Comparison of ENCODE assay signal across 8 cellular contexts in genomic region chr9:72362680-72363139, GRCh38. TPM values are rescaled to one million over a fixed set of nuclear protein-coding genes. Genes with fewer than 3 reads are reported as not detected.
A peak's percentile ranks its signal among the peaks of the same experiment; 100 is the strongest.
DNase-seq lines count a peak whose midpoint lies in the region; ATAC-seq and TF ChIP-seq lines count a peak whose summit lies in the region.

No MANE protein-coding gene starts in this region.

- TF ChIP-seq CTCF in astrocyte of the spinal cord (IDR thresholded peaks at IDR 0.05; ENCODE audit: low read depth, low read length) = no peak
- no peak for TF ChIP-seq CTCF in hepatocyte (IDR thresholded peaks at IDR 0.05; ENCODE audit: poor library complexity)

- WGBS in hepatocyte (ENCODE audit: low lambda C conversion rate, missing lambda C conversion rate) = 4% methylated on average over 2 of the region's 2 CpGs

- H3K9ac ChIP-seq in SK-N-MC (ENCODE audit: insufficient read length) (peak overlapping the region; percentile 94), rectal smooth muscle tissue (ENCODE audit: low read length) (peak overlapping the region; percentile 24)

- peaks cover 44% of the 10 kb centered on the region for H3K4me1 ChIP-seq in hepatocyte (ENCODE audit: insufficient read depth)
- H3K4me1 ChIP-seq in rectal smooth muscle tissue (ENCODE audit: control insufficient read depth, insufficient read depth, low read length) = peaks cover 29% of the 10 kb centered on the region

- H3K4me2 ChIP-seq in hepatocyte = peak overlapping the region; percentile 80

- peaks cover 71% of the 10 kb centered on the region for H3K79me2 ChIP-seq in hepatocyte

- peaks cover 60% of the 10 kb centered on the region for H3K36me3 ChIP-seq in SK-N-MC (ENCODE audit: insufficient read depth, low read length)
- H3K36me3 ChIP-seq in hepatocyte (replicated peaks; ENCODE audit: insufficient read depth, low read depth) = peaks cover 5% of the 10 kb centered on the region
- H3K36me3 ChIP-seq in rectal smooth muscle tissue (ENCODE audit: control insufficient read depth, insufficient read depth, low read length) = peaks cover 9% of the 10 kb centered on the region

- H3K27ac ChIP-seq in SK-N-MC (peak overlapping the region; percentile 43; the same call in 1 of the 2 replicates), hepatocyte (peak overlapping the region; percentile 100), rectal smooth muscle tissue (ENCODE audit: low read depth, low read length) (peak overlapping the region; percentile 100)

- H3K27me3 ChIP-seq in hepatocyte (no peaks in the 10 kb centered on the region), rectal smooth muscle tissue (ENCODE audit: control insufficient read depth, insufficient read depth, low read length) (no peaks in the 10 kb centered on the region)

- H3K4me3 ChIP-seq in SK-N-MC (peak overlapping the region; percentile 98), astrocyte of the spinal cord (ENCODE audit: low read depth, low read length) (peak overlapping the region; percentile 85), hepatocyte (peak overlapping the region; percentile 74), rectal smooth muscle tissue (ENCODE audit: low read length) (peak overlapping the region; percentile 94)

- H4K20me1 ChIP-seq in hepatocyte (ENCODE audit: insufficient read depth, poor library complexity, severe bottlenecking) = peaks cover 61% of the 10 kb centered on the region

- no peak overlapping the region for H2AFZ ChIP-seq in hepatocyte

- in situ Hi-C loops in astrocyte of the spinal cord (cut with HindIII; ENCODE audit: low sequenced_read_pairs) = loop anchor here (25.0 kb wide), 1 partner anchor 225 kb away; no protein-coding TSS in a partner anchor

- no peaks in the 10 kb centered on the region for H3K9me3 ChIP-seq in SK-N-MC (ENCODE audit: low read depth, low read length)
- H3K9me3 ChIP-seq in hepatocyte (ENCODE audit: low read depth) = no peaks in the 10 kb centered on the region

- no peaks in the 10 kb centered on the region for H3K9me2 ChIP-seq in hepatocyte (replicated peaks; ENCODE audit: insufficient read depth)

- peak; percentile 46 for DNase-seq in COR-L47 (lab: John Stamatoyannopoulos, UW)
- DNase-seq in SK-N-MC (ENCODE audit: low read depth, low spot score) = peak; percentile 20
- DNase-seq in astrocyte of the spinal cord (ENCODE audit: low read depth, low spot score) = peak; percentile 80
- peak; percentile 83 for DNase-seq in hepatocyte (ENCODE audit: low spot score)
- DNase-seq in NCI-H1930 (lab: John Stamatoyannopoulos, UW) = no peak

- ATAC-seq in GM19452 (IDR thresholded peaks at IDR 0.05; ENCODE audit: unreplicated experiment) (peak; percentile 25), HG03575 (IDR thresholded peaks at IDR 0.05; ENCODE audit: extremely low read depth, insufficient number of reproducible peaks, low FRiP score, unreplicated experiment) (peak; percentile 36)

RNA-seq across cellular contexts. Expression of gene ZFAND5, which starts 2.3 kb away (rescaled TPM):
- total RNA-seq in hepatocyte = 212 and 288 TPM in 2 replicates
- polyA plus RNA-seq in hepatocyte = 188 and 208 TPM in 2 replicates

Comparison
In these comparisons a context has a peak if more than half of its experiments do, and no peak if none do; other contexts are left out.
1. DNase-seq: peak in COR-L47 (single experiment), SK-N-MC (single experiment), astrocyte of the spinal cord (single experiment) and hepatocyte (single experiment); none in NCI-H1930 (0 of 2).
2. H3K27ac ChIP-seq: peak in every context shown above with its lines; median percentile 100 in hepatocyte; 100 in rectal smooth muscle tissue; 43 in SK-N-MC.
3. Peak in every context shown above with its lines, with median percentiles within 50 percentile points of each other: H3K4me3 ChIP-seq.